Comparison of ENCODE assay signal across 18 cellular contexts in genomic region chr1:2241820-2242219, GRCh38. TPM values are rescaled to one million over a fixed set of nuclear protein-coding genes. Genes with fewer than 3 reads are reported as not detected.
DNase-seq lines count a peak whose midpoint lies in the region; ATAC-seq and TF ChIP-seq lines count a peak whose summit lies in the region.
"Had no signal": no experiment of that assay in that cellular context is flagged by ENCODE, and none has a peak within 500 bp of the region (broad histone marks: within the 10 kb centered on the region; RNA-seq: fewer than 3 reads in every experiment).

No MANE protein-coding gene starts in this region.

- WGBS in liver, result 35% methylated on average over 13 of the region's 13 CpGs
- 95% methylated on average over 13 of the region's 13 CpGs for WGBS in thymus

- no peak for DNase-seq in activated naive CD4-positive, alpha-beta T cell treated with anti-CD3 and anti-CD28 coated beads, Interleukin-2, amount 50 U/mL, for 16 hours
- DNase-seq in NCI-H1436 treated with DMSO at 0.1 percent for 48 hours (lab: John Stamatoyannopoulos, UW) (no peak), SIG-M5 (lab: John Stamatoyannopoulos, UW) (no peak)
- DNase-seq: activated CD4-positive, alpha-beta T cell treated with anti-CD3 and anti-CD28 coated beads, Interleukin-2, amount 50 U/mL, for 4 hours; activated gamma-delta T cell; erythroblast; HCEC 1CT; kidney glomerular epithelial cell; naive B cell; NCI-H2107; NCI-H82; stimulated activated naive CD8-positive, alpha-beta T cell treated with anti-CD3 and anti-CD28 coated beads, Interleukin-15, Interleukin-2, amounts not matched to agents 100 U/mL and 50 U/mL, for 24 hours; T-helper 9 cell had no signal

- no peak for TF ChIP-seq CTCF in brain (conservative IDR thresholded peaks at IDR 0.05)
- no peak for TF ChIP-seq CTCF in liver (IDR thresholded peaks at IDR 0.05; ENCODE audit: low read depth, low read length, missing input control)

- peaks cover 3% of the 10 kb centered on the region for H3K36me3 Mint-ChIP-seq in activated naive CD4-positive, alpha-beta T cell treated with anti-CD3 and anti-CD28 coated beads, Interleukin-2, amount 50 U/mL, for 24 hours
- peaks cover 32% of the 10 kb centered on the region for H3K36me3 Mint-ChIP-seq in brain
- H3K36me3 Mint-ChIP-seq: naive B cell had no signal

- H3K9me3 ChIP-seq in liver (ENCODE audit: control insufficient read depth in 4 of 4, low read length in 3 of 4), result no peaks in the 10 kb centered on the region
- no peaks in the 10 kb centered on the region for H3K9me3 ChIP-seq in thymus (ENCODE audit: control insufficient read depth)

- H3K27me3 Mint-ChIP-seq in activated naive CD4-positive, alpha-beta T cell treated with anti-CD3 and anti-CD28 coated beads, Interleukin-2, amount 50 U/mL, for 24 hours, result no peaks in the 10 kb centered on the region
- H3K27me3 Mint-ChIP-seq in brain, result no peaks in the 10 kb centered on the region
- H3K27me3 Mint-ChIP-seq: naive B cell had no signal

- ATAC-seq in GM19452 (IDR thresholded peaks at IDR 0.05; ENCODE audit: unreplicated experiment), result no peak
- ATAC-seq: stimulated activated naive CD8-positive, alpha-beta T cell treated with anti-CD3 and anti-CD28 coated beads, Interleukin-15, Interleukin-2, amounts not matched to agents 100 U/mL and 50 U/mL, for 24 hours had no signal

- H3K27ac Mint-ChIP-seq in activated naive CD4-positive, alpha-beta T cell treated with anti-CD3 and anti-CD28 coated beads, Interleukin-2, amount 50 U/mL, for 24 hours, result peak overlapping the region; percentile 48
- H3K27ac Mint-ChIP-seq in brain, result peak overlapping the region in 4 of 5 experiments; percentile 18 to 89 (median 71)

- no peak overlapping the region for H3K4me3 ChIP-seq in liver (ENCODE audit: low read depth in 1 of 3, low read length in 3 of 3)
- H3K4me3 ChIP-seq in thymus (ENCODE audit: low read length), result no peak overlapping the region

- H3K27me3 ChIP-seq in liver (ENCODE audit: control insufficient read depth in 4 of 4, insufficient read depth in 4 of 4, low read length in 3 of 4) (no peaks in the 10 kb centered on the region), thymus (ENCODE audit: control insufficient read depth, insufficient read depth) (no peaks in the 10 kb centered on the region)

- no peak for TF ChIP-seq RAD21 in liver (IDR thresholded peaks at IDR 0.05)

- H3K36me3 ChIP-seq in liver (ENCODE audit: control insufficient read depth in 4 of 4, insufficient read depth in 3 of 4, low read depth in 1 of 4, low read length in 3 of 4) (no peaks in the 10 kb centered on the region), thymus (ENCODE audit: control insufficient read depth, insufficient read depth) (peaks cover 11% of the 10 kb centered on the region)

- H3K4me3 Mint-ChIP-seq in activated naive CD4-positive, alpha-beta T cell treated with anti-CD3 and anti-CD28 coated beads, Interleukin-2, amount 50 U/mL, for 24 hours, result peak overlapping the region; percentile 34
- H3K4me3 Mint-ChIP-seq in brain, result peak overlapping the region in 2 of 5 experiments; percentile 23

- H3K9me3 Mint-ChIP-seq in activated naive CD4-positive, alpha-beta T cell treated with anti-CD3 and anti-CD28 coated beads, Interleukin-2, amount 50 U/mL, for 24 hours, result no peaks in the 10 kb centered on the region
- H3K9me3 Mint-ChIP-seq in brain, result no peaks in the 10 kb centered on the region
- H3K9me3 Mint-ChIP-seq: naive B cell had no signal

- H3K9ac ChIP-seq in liver (ENCODE audit: low read depth in 1 of 2, low read length in 2 of 2), result no peak overlapping the region

- H3K27ac ChIP-seq in liver (ENCODE audit: low read depth in 1 of 2, low read length in 2 of 2), result peak overlapping the region; percentile 31 to 86
- peak overlapping the region; percentile 36 for H3K27ac ChIP-seq in thymus (ENCODE audit: low read depth)

- H3K4me1 ChIP-seq in liver (ENCODE audit: control insufficient read depth in 4 of 4, insufficient read depth in 4 of 4, low read length in 3 of 4) (peaks cover 29 to 80% (median 64%) of the 10 kb centered on the region in 4 donors), thymus (ENCODE audit: control insufficient read depth, insufficient read depth, low read length) (peaks cover 18% of the 10 kb centered on the region)

- H3K4me1 Mint-ChIP-seq in activated naive CD4-positive, alpha-beta T cell treated with anti-CD3 and anti-CD28 coated beads, Interleukin-2, amount 50 U/mL, for 24 hours, result peaks cover 84% of the 10 kb centered on the region
- H3K4me1 Mint-ChIP-seq in brain, result peaks cover 88% of the 10 kb centered on the region

TF ChIP-seq in liver, 16 proteins besides CTCF, POLR2A, EP300 and RAD21:
- TF ChIP-seq NR2F2 (IDR thresholded peaks at IDR 0.05) (no peak), TAF1 (conservative IDR thresholded peaks at IDR 0.05) (no peak), MAX (IDR thresholded peaks at IDR 0.05) (no peak), JUND (IDR thresholded peaks at IDR 0.05) (no peak), FOXA2 (IDR thresholded peaks at IDR 0.05) (no peak), HNF4A (conservative IDR thresholded peaks at IDR 0.05) (no peak), YY1 (IDR thresholded peaks at IDR 0.05) (no peak), RXRA (IDR thresholded peaks at IDR 0.05) (no peak), ATF3 (IDR thresholded peaks at IDR 0.05) (no peak), ZBTB33 (IDR thresholded peaks at IDR 0.05) (no peak), FOXA1 (IDR thresholded peaks at IDR 0.05) (no peak)

RNA-seq across cellular contexts. Expression of gene SKI, which starts 13.7 kb away (rescaled TPM):
- 48.5 TPM for polyA plus RNA-seq in brain (ENCODE audit: insufficient read depth, low read depth, low replicate concordance)
- 10 to 100 TPM; 18.9 to 21.3 TPM for total RNA-seq in liver
- 10 to 100 TPM in 1 of 2 donors, 1 to 10 TPM in 1; 3.2 to 20.1 TPM for polyA plus RNA-seq in liver
- 16.4 TPM for polyA plus RNA-seq in thymus

RNA-seq across cellular contexts. Expression of gene FAAP20, which starts 47.2 kb away (rescaled TPM):
- polyA plus RNA-seq in brain (ENCODE audit: insufficient read depth, low read depth, low replicate concordance) (112 TPM), liver (10 to 100 TPM; 19.6 to 31.5 TPM), thymus (125 TPM)
- 10 to 100 TPM in 1 of 2 donors, 1 to 10 TPM in 1; 5.6 to 11.9 TPM for total RNA-seq in liver
